ENCODE assay signal across 8 cellular contexts in genomic region chr17:28370035-28370743, GRCh38. TPM values are rescaled to one million over a fixed set of nuclear protein-coding genes. Genes with fewer than 3 reads are reported as not detected.
DNase-seq lines count a peak whose midpoint lies in the region; ATAC-seq and TF ChIP-seq lines count a peak whose summit lies in the region.

Gene VTN, minus strand, starts transcription at chr17:28370307. Its CDS starts 104 bp downstream, at chr17:28370203.

- WGBS in GM23248 (ENCODE audit: low coverage in 1 of 2, low lambda C conversion rate in 2 of 2, missing lambda C conversion rate in 2 of 2), 2 experiments: 34 to 36% methylated on average over 8 of the region's 8 CpGs
- no CpG with 5 or more reads among the region's 8 CpGs for WGBS in mesendoderm (ENCODE audit: extremely low coverage, insufficient coverage, low lambda C conversion rate)

- no peak within 1 kb of the TSS for H4K5ac ChIP-seq in mesendoderm (ENCODE audit: low read length)

- H3K36me3 ChIP-seq in GM23248 (ENCODE audit: low read depth) (no peaks in the 10 kb centered on the region), OCI-LY1 (ENCODE audit: insufficient read depth, low read length) (no peaks in the 10 kb centered on the region), mesendoderm (ENCODE audit: control insufficient read depth, insufficient read depth, low read length) (no peaks in the 10 kb centered on the region)

- H3K27me3 ChIP-seq in GM23248 (replicated peaks; ENCODE audit: insufficient read depth) (no peaks in the 10 kb centered on the region), OCI-LY1 (ENCODE audit: insufficient read depth, low read length) (peaks cover 4% of the 10 kb centered on the region; the same call in 1 of the 2 replicates), mesendoderm (ENCODE audit: insufficient read depth, low read length, poor library complexity) (peaks cover 12% of the 10 kb centered on the region)

- no peak within 1 kb of the TSS for H2BK120ac ChIP-seq in mesendoderm (ENCODE audit: low read depth, low read length)

- no peaks in the 10 kb centered on the region for H4K20me1 ChIP-seq in GM23248 (ENCODE audit: insufficient read depth)
- H4K20me1 ChIP-seq in OCI-LY1 (ENCODE audit: insufficient read depth, low read length): no peaks in the 10 kb centered on the region

- H2BK15ac ChIP-seq in mesendoderm (replicated peaks; ENCODE audit: low read depth): no peak within 1 kb of the TSS

- ATAC-seq in HG03521 (IDR thresholded peaks at IDR 0.05; ENCODE audit: unreplicated experiment): no peak

- TF ChIP-seq CTCF in OCI-LY1 (IDR thresholded peaks at IDR 0.05; ENCODE audit: low read length) (no peak), choroid plexus epithelial cell (conservative IDR thresholded peaks at IDR 0.05; ENCODE audit: low read depth, low read length) (no peak)

- no peak within 1 kb of the TSS for H4K8ac ChIP-seq in mesendoderm (ENCODE audit: low read depth, low read length)

- no peak within 1 kb of the TSS for H2BK5ac ChIP-seq in mesendoderm (ENCODE audit: low read length)

- H3K9me3 ChIP-seq in GM23248 (ENCODE audit: low read depth) (no peaks in the 10 kb centered on the region), OCI-LY1 (ENCODE audit: low read length) (no peaks in the 10 kb centered on the region)

- H3K4me1 ChIP-seq in GM23248 (ENCODE audit: insufficient read depth) (peaks cover 6% of the 10 kb centered on the region), OCI-LY1 (ENCODE audit: insufficient read depth, low read length, severe bottlenecking) (peaks cover 15% of the 10 kb centered on the region), mesendoderm (ENCODE audit: control insufficient read depth, low read depth, low read length) (peaks cover 4% of the 10 kb centered on the region)

- H3K4me2 ChIP-seq in GM23248 (ENCODE audit: unreplicated experiment) (peak within 1 kb of the TSS; percentile 61), OCI-LY1 (ENCODE audit: low read length) (peak within 1 kb of the TSS; percentile 69), mesendoderm (ENCODE audit: low read length) (peak within 1 kb of the TSS; percentile 32)

- H3K79me2 ChIP-seq in GM23248 (ENCODE audit: insufficient read depth) (peaks cover 16% of the 10 kb centered on the region), OCI-LY1 (ENCODE audit: insufficient read depth, low read length) (no peaks in the 10 kb centered on the region), mesendoderm (ENCODE audit: control insufficient read depth, insufficient read depth, low read length) (no peaks in the 10 kb centered on the region)

- no peaks in the 10 kb centered on the region for H3K9me2 ChIP-seq in GM23248 (ENCODE audit: insufficient read depth)
- H3K9me2 ChIP-seq in OCI-LY1 (ENCODE audit: low read depth, low read length): no peaks in the 10 kb centered on the region

- DNase-seq in GM23248 (peak; percentile 36), choroid plexus epithelial cell (ENCODE audit: low read depth) (peak; percentile 26), mesendoderm (peak; percentile 97), mesenteric fat pad (ENCODE audit: low spot score) (no peak), hippocampal formation (lab: John Stamatoyannopoulos, UW) (no peak)
- no peak for DNase-seq in activated effector memory CD4-positive, alpha-beta T cell treated with Interleukin-2 at 50 U/mL for 16 hours

- no peak within 1 kb of the TSS for H3K23ac ChIP-seq in mesendoderm (ENCODE audit: low read length)

- H2AK5ac ChIP-seq in mesendoderm (ENCODE audit: low read length): no peak within 1 kb of the TSS

- H3K56ac ChIP-seq in mesendoderm (ENCODE audit: low read length): peak within 1 kb of the TSS; percentile 51

- H3K9ac ChIP-seq in GM23248 (peak within 1 kb of the TSS; percentile 33; the same call in 1 of the 2 replicates), OCI-LY1 (ENCODE audit: low read length) (no peak within 1 kb of the TSS), mesendoderm (ENCODE audit: low read length) (peak within 1 kb of the TSS; percentile 36)

- H3K4me3 ChIP-seq in GM23248 (peak within 1 kb of the TSS; percentile 65), OCI-LY1 (ENCODE audit: low read depth, low read length, poor library complexity, severe bottlenecking) (peak within 1 kb of the TSS; percentile 59), choroid plexus epithelial cell (ENCODE audit: low read depth, low read length) (peak within 1 kb of the TSS; percentile 56), mesendoderm (ENCODE audit: low read length) (no peak within 1 kb of the TSS)

- no peak within 1 kb of the TSS for H3K18ac ChIP-seq in mesendoderm (ENCODE audit: low read length)

- in situ Hi-C loops in GM23248 (cut with MboI): no loop called here

- peak within 1 kb of the TSS; percentile 21 for H3K27ac ChIP-seq in GM23248
- H3K27ac ChIP-seq in OCI-LY1 (ENCODE audit: low read depth, low read length, poor library complexity, severe bottlenecking): no peak within 1 kb of the TSS
- H3K27ac ChIP-seq in mesendoderm (ENCODE audit: low read depth, low read length): no peak within 1 kb of the TSS

- peak within 1 kb of the TSS; percentile 71 for H2AFZ ChIP-seq in GM23248
- no peak within 1 kb of the TSS for H2AFZ ChIP-seq in OCI-LY1 (ENCODE audit: low read length)

- H3K4ac ChIP-seq in mesendoderm (ENCODE audit: low read depth, low read length): no peak within 1 kb of the TSS

- H3F3A ChIP-seq in GM23248 (ENCODE audit: insufficient read depth): peaks cover 16% of the 10 kb centered on the region
- no peaks in the 10 kb centered on the region; the same call in 1 of the 2 replicates for H3F3A ChIP-seq in OCI-LY1 (ENCODE audit: insufficient read depth, low read length)

- H3K79me1 ChIP-seq in mesendoderm (ENCODE audit: low read length): no peaks in the 10 kb centered on the region

RNA-seq across cellular contexts. Expression of gene VTN, which starts in this region (rescaled TPM):
- not detected in 2 replicates for total RNA-seq in GM23248 (2014; rRNA removed; shearing (Covaris generic))
- polyA plus RNA-seq in GM23248 (2016; fragmentation: Nextera tagmentation; extraction: Ambion mirVana): 0.24 and 0.34 TPM in 2 replicates
- not detected for polyA plus RNA-seq in mesendoderm (2013, experiment 1 of 2)
- polyA plus RNA-seq in mesendoderm (2013, experiment 2 of 2): 0.04 TPM
- 2.1 TPM for total RNA-seq in mesenteric fat pad

Comparison
In these comparisons a context has a peak if more than half of its experiments do, and no peak if none do; other contexts are left out.
1. Peak in DNase-seq, H3K4me3 ChIP-seq, H3K27ac ChIP-seq, H3K9ac ChIP-seq and H3K4me2 ChIP-seq in GM23248; RNA of the gene not detected or under 1 TPM.
2. DNase-seq: peak in choroid plexus epithelial cell (single experiment) and mesendoderm (single experiment); none in mesenteric fat pad (single experiment), hippocampal formation (0 of 2) and activated effector memory CD4-positive, alpha-beta T cell treated with Interleukin-2 at 50 U/mL for 16 hours (single experiment).
3. Peak in every context shown above with its lines, with median percentiles within 50 percentile points of each other: H3K4me2 ChIP-seq.